ENCODE assay signal across 1 cellular context in the genomic region with DNA sequence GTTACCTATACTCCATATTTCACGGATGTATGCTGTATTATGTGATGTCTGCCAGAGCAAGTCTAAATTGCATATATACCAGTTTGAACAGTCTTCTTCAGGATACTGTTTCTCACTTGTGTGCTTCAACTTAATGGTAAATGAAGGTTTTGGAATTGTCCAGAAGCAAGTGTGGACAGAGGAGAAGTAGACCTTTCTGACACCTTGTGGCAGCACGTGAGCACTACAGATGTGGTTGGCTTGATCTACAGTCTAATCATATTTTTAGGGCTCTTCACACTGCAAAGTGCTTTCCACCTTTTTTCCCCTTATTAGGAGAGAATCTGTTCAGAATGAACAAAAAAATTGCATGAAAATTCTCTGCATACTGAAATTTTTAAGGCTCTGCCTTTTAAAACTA.
TF ChIP-seq lines count a peak whose summit lies in the region.

No MANE protein-coding gene starts in this region.

TF ChIP-seq in HepG2, 621 proteins besides CTCF, POLR2A, EP300 and RAD21:
- TF ChIP-seq, protein P1, sequence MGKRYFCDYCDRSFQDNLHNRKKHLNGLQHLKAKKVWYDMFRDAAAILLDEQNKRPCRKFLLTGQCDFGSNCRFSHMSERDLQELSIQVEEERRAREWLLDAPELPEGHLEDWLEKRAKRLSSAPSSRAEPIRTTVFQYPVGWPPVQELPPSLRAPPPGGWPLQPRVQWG (CRISPR knock-in tag; IDR thresholded peaks at IDR 0.05; ENCODE audit: borderline replicate concordance, low read depth), result no peak
- no peak for TF ChIP-seq MAF1 (CRISPR knock-in tag; IDR thresholded peaks at IDR 0.05; ENCODE audit: borderline replicate concordance)
- TF ChIP-seq ZNF7 (CRISPR knock-in tag; IDR thresholded peaks at IDR 0.05), result peak; percentile 61; the same call in 1 of the 2 replicates
- no peak for TF ChIP-seq HDAC6 (IDR thresholded peaks at IDR 0.05; ENCODE audit: low read depth, low read length)
- TF ChIP-seq SMC3 (IDR thresholded peaks at IDR 0.05; ENCODE audit: low read length), result peak; percentile 76
- no peak for TF ChIP-seq ZNF562 (CRISPR knock-in tag; IDR thresholded peaks at IDR 0.05; ENCODE audit: borderline replicate concordance)
- TF ChIP-seq STAG1 (CRISPR knock-in tag; IDR thresholded peaks at IDR 0.05), result peak; percentile 77
TF ChIP-seq in HepG2: peak in this region for 3.
